ENCODE assay signal across 17 cellular contexts in genomic region chr4:184893836-184894571, GRCh38.
"Had no signal": no experiment of that assay in that cellular context is flagged by ENCODE, and none has a peak within 500 bp of the region (broad histone marks: within the 10 kb centered on the region; RNA-seq: fewer than 3 reads in every experiment).

No MANE protein-coding gene starts in this region.

- H3K9ac ChIP-seq: parathyroid adenoma had no signal

- H3K27ac Mint-ChIP-seq: activated naive CD8-positive, alpha-beta T cell; mesothelial cell of epicardium; T-helper 1 cell treated with Interleukin-12 subunit alpha and Interleukin-12 subunit beta and Interleukin-4 antibody, amounts not matched to agents 30 μg/mL and 1 μg/mL, for 36 hours had no signal

- H3K9me3 Mint-ChIP-seq: natural killer cell treated with Interleukin-12 subunit alpha and Interleukin-12 subunit beta and Interleukin-15 and Interleukin-18, amount 100 ng/mL, for 72 hours; T-helper 1 cell treated with Interleukin-12 subunit alpha and Interleukin-12 subunit beta and Interleukin-4 antibody, amounts not matched to agents 30 μg/mL and 1 μg/mL, for 36 hours had no signal

- H3K36me3 ChIP-seq: lower lobe of right lung, sigmoid colon, spleen, transverse colon, vagina, WERI-Rb-1 had no signal

- H3K36me3 Mint-ChIP-seq: mesothelial cell of epicardium had no signal

- DNase-seq: activated CD4-positive, alpha-beta T cell treated with anti-CD3 and anti-CD28 coated beads, Interleukin-2, amount 50 U/mL, for 48 hours; activated gamma-delta T cell treated with Interleukin-2 at 50 U/mL for 16 hours; effector CD8-positive, alpha-beta T cell; lower lobe of right lung; sigmoid colon; spleen; stimulated activated naive CD8-positive, alpha-beta T cell treated with anti-CD3 and anti-CD28 coated beads, Interleukin-15, Interleukin-2, amounts not matched to agents 100 U/mL and 50 U/mL, for 24 hours; transverse colon; WERI-Rb-1 had no signal

- H3K4me3 Mint-ChIP-seq: activated naive CD8-positive, alpha-beta T cell; dendritic cell treated with granulocyte-macrophage colony-stimulating factor and Interleukin-4, amounts not matched to agents 40 ng/mL and 50 ng/mL, for 4 days; mesothelial cell of epicardium; natural killer cell treated with Interleukin-12 subunit alpha and Interleukin-12 subunit beta and Interleukin-15 and Interleukin-18, amount 100 ng/mL, for 72 hours; T-helper 1 cell treated with Interleukin-12 subunit alpha and Interleukin-12 subunit beta and Interleukin-4 antibody, amounts not matched to agents 30 μg/mL and 1 μg/mL, for 36 hours had no signal

- H3K4me3 ChIP-seq: lower lobe of right lung, sigmoid colon, spleen, transverse colon, vagina had no signal

- H3K4me1 ChIP-seq: parathyroid adenoma, sigmoid colon, transverse colon, vagina had no signal

- H3K9me3 ChIP-seq: lower lobe of right lung, sigmoid colon, transverse colon, vagina had no signal

- ATAC-seq: esophagus mucosa; lower lobe of right lung; natural killer cell treated with Interleukin-12 subunit alpha and Interleukin-12 subunit beta and Interleukin-15 and Interleukin-18, amount 100 ng/mL, for 72 hours; stimulated activated naive CD8-positive, alpha-beta T cell treated with anti-CD3 and anti-CD28 coated beads, Interleukin-15, Interleukin-2, amounts not matched to agents 100 U/mL and 50 U/mL, for 24 hours had no signal

- H3K27ac ChIP-seq: lower lobe of right lung, parathyroid adenoma, sigmoid colon, transverse colon, vagina, WERI-Rb-1 had no signal

- H3K27me3 ChIP-seq: vagina had no signal
